In the genomic region with DNA sequence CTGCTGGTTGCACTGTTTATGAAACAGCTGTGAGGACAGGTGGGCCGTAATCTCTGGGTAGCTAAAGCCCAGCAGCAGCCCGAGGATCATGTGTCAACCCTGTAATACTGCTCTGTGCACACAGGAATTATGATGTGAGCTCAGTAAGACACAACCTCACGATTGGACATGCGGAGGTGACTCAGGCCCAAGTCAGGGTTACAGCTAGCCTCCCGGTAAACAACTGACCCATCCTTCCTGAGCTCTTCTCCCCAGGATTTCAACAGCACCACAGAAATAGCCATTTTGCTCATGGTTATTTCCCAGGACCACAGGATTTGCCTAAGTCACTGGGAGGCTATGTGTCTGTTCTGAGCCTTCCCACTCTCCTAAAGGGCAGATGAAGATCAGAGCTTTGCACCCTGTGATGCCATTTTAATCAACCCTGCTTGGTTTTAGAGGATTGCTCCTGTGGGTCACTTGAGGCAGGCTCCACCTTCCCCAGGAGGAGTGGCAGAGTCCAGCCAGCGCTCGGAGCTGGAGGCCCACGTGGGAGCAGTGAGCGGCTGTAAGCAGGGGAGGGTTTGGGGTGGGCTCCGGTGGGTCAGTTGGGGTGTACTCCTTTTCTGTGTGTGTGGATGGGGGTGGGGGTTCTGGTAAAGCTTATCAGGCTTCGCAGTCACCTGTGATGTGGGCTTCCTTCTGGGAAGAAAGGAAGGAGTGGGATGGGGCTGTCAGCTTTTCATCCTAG, we compare ENCODE assay signal across 1 cellular context.
TF ChIP-seq lines count a peak whose summit lies in the region.

A gene (plus strand): TSS at position 363 of the 730 bp plus-strand sequence. CDS start 6,256 bp downstream, outside the sequence.

TF ChIP-seq in K562, 482 proteins besides CTCF, POLR2A, EP300 and RAD21 (continued from another document):
- TF ChIP-seq, protein P1, sequence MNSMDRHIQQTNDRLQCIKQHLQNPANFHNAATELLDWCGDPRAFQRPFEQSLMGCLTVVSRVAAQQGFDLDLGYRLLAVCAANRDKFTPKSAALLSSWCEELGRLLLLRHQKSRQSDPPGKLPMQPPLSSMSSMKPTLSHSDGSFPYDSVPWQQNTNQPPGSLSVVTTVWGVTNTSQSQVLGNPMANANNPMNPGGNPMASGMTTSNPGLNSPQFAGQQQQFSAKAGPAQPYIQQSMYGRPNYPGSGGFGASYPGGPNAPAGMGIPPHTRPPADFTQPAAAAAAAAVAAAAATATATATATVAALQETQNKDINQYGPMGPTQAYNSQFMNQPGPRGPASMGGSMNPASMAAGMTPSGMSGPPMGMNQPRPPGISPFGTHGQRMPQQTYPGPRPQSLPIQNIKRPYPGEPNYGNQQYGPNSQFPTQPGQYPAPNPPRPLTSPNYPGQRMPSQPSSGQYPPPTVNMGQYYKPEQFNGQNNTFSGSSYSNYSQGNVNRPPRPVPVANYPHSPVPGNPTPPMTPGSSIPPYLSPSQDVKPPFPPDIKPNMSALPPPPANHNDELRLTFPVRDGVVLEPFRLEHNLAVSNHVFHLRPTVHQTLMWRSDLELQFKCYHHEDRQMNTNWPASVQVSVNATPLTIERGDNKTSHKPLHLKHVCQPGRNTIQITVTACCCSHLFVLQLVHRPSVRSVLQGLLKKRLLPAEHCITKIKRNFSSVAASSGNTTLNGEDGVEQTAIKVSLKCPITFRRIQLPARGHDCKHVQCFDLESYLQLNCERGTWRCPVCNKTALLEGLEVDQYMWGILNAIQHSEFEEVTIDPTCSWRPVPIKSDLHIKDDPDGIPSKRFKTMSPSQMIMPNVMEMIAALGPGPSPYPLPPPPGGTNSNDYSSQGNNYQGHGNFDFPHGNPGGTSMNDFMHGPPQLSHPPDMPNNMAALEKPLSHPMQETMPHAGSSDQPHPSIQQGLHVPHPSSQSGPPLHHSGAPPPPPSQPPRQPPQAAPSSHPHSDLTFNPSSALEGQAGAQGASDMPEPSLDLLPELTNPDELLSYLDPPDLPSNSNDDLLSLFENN (IDR thresholded peaks at IDR 0.05; ENCODE audit: low read depth in 2 of 2, low read length in 2 of 2), result peak in 1 of 2 experiments; percentile 47; a peak in 1 of 4 replicates
- peak in 1 of 2 experiments; percentile 36; a peak in 1 of 4 replicates for TF ChIP-seq FOXA3 (CRISPR knock-in tag; conservative IDR thresholded peaks at IDR 0.05 in 1 of 2, IDR thresholded peaks at IDR 0.05 in 1 of 2)
- TF ChIP-seq NFE2 (IDR thresholded peaks at IDR 0.05; ENCODE audit: low read depth), result no peak
- TF ChIP-seq ILF3 (IDR thresholded peaks at IDR 0.05; ENCODE audit: borderline replicate concordance), result no peak
- TF ChIP-seq ARHGAP35 (IDR thresholded peaks at IDR 0.05; ENCODE audit: partially characterized antibody), result no peak
- no peak for TF ChIP-seq NR2C1 (IDR thresholded peaks at IDR 0.05)
- no peak for TF ChIP-seq NR2C1 (tag; IDR thresholded peaks at IDR 0.05)
- TF ChIP-seq ADNP (tag; IDR thresholded peaks at IDR 0.05), result no peak
- no peak for TF ChIP-seq CHD1 (IDR thresholded peaks at IDR 0.05; ENCODE audit: low read length)
- TF ChIP-seq, protein P2, sequence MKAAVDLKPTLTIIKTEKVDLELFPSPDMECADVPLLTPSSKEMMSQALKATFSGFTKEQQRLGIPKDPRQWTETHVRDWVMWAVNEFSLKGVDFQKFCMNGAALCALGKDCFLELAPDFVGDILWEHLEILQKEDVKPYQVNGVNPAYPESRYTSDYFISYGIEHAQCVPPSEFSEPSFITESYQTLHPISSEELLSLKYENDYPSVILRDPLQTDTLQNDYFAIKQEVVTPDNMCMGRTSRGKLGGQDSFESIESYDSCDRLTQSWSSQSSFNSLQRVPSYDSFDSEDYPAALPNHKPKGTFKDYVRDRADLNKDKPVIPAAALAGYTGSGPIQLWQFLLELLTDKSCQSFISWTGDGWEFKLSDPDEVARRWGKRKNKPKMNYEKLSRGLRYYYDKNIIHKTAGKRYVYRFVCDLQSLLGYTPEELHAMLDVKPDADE (conservative IDR thresholded peaks at IDR 0.05; ENCODE audit: control insufficient read depth, low read depth, low read length), result peak; percentile 70
- TF ChIP-seq LCOR (CRISPR knock-in tag; IDR thresholded peaks at IDR 0.05), result peak; percentile 47; the same call in 1 of the 2 replicates
- no peak for TF ChIP-seq CHCHD3 (CRISPR knock-in tag; IDR thresholded peaks at IDR 0.05)
